ENCODE assay signal across 1 cellular context in genomic region chr9:83133316-83133715, GRCh38.
TF ChIP-seq lines count a peak whose summit lies in the region.

No MANE protein-coding gene starts in this region.

TF ChIP-seq in HepG2, 621 proteins besides CTCF, POLR2A, EP300 and RAD21 (continued from another document):
- no peak for TF ChIP-seq ARID4A (CRISPR knock-in tag; IDR thresholded peaks at IDR 0.05; ENCODE audit: borderline replicate concordance)
- no peak for TF ChIP-seq ZNF547 (CRISPR knock-in tag; IDR thresholded peaks at IDR 0.05)
- TF ChIP-seq ZNF496 (CRISPR knock-in tag; IDR thresholded peaks at IDR 0.05; ENCODE audit: insufficient replicate concordance) = no peak
- no peak for TF ChIP-seq ZNF879 (CRISPR knock-in tag; IDR thresholded peaks at IDR 0.05)
- no peak for TF ChIP-seq ZBTB20 (CRISPR knock-in tag; IDR thresholded peaks at IDR 0.05; ENCODE audit: borderline replicate concordance, low read depth)
- no peak for TF ChIP-seq ZNF605 (CRISPR knock-in tag; IDR thresholded peaks at IDR 0.05)
- TF ChIP-seq SETDB1 (CRISPR knock-in tag; IDR thresholded peaks at IDR 0.05; ENCODE audit: borderline replicate concordance) = no peak
- TF ChIP-seq ZC3H13 (CRISPR knock-in tag; IDR thresholded peaks at IDR 0.05) = no peak
- TF ChIP-seq RBFOX2 (IDR thresholded peaks at IDR 0.05; ENCODE audit: low read depth, low read length) = no peak
- TF ChIP-seq ZNF329 (CRISPR knock-in tag; IDR thresholded peaks at IDR 0.05; ENCODE audit: low read depth) = no peak
- TF ChIP-seq U2AF2 (IDR thresholded peaks at IDR 0.05; ENCODE audit: low read depth, low read length) = no peak
- no peak for TF ChIP-seq HIC2 (CRISPR knock-in tag; IDR thresholded peaks at IDR 0.05; ENCODE audit: low read depth)
TF ChIP-seq in HepG2: peak in this region for 0.
